22 cellular contexts compared by ENCODE assay signal in the genomic region with DNA sequence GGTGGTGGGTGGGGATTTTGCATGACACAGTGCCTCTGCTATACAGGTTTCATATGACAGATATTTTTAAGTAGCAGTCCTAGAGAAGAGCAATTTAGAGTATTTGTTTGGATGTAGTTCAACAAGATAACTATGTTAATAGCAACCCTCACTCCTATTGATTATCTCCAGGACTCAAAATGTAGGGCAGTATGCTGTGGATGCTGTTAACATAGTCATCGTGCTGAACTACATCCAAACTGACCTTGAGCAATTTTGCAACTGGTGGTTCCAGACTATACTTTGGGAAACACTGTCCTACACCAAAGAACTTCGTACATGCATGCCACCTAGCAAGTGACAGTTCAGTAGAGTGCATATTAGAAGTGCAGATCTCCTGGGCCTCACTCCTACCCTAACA.
"Had no signal": no experiment of that assay in that cellular context is flagged by ENCODE, and none has a peak within 500 bp of the region (broad histone marks: within the 10 kb centered on the region; RNA-seq: fewer than 3 reads in every experiment).

No MANE protein-coding gene starts in this region.

- H3K4me1 Mint-ChIP-seq: neural crest cell; stimulated activated memory B cell treated with anti-CD40 and anti-IgM and Interleukin-4, amounts not matched to agents 10 μg/mL and 1 μg/mL and 100 μg/mL, for 72 hours had no signal

- H3K9me3 Mint-ChIP-seq: endodermal cell; naive thymus-derived CD8-positive, alpha-beta T cell; neural crest cell; stimulated activated memory B cell treated with anti-CD40 and anti-IgM and Interleukin-4, amounts not matched to agents 10 μg/mL and 1 μg/mL and 100 μg/mL, for 72 hours; stimulated activated naive CD8-positive, alpha-beta T cell treated with anti-CD3 and anti-CD28 coated beads, Interleukin-15, Interleukin-2, amounts not matched to agents 100 ng/mL and 50 ng/mL, for 24 hours had no signal

- H3K27me3 Mint-ChIP-seq: progenitor cell of endocrine pancreas had no signal

- ATAC-seq: foreskin keratinocyte; mucosa of descending colon; naive thymus-derived CD8-positive, alpha-beta T cell; sciatic nerve; stimulated activated memory B cell treated with anti-CD40 and anti-IgM and Interleukin-4, amounts not matched to agents 10 μg/mL and 1 μg/mL and 100 μg/mL, for 72 hours had no signal

- H3K4me3 Mint-ChIP-seq: endodermal cell; naive thymus-derived CD8-positive, alpha-beta T cell; neural crest cell; stimulated activated memory B cell treated with anti-CD40 and anti-IgM and Interleukin-4, amounts not matched to agents 10 μg/mL and 1 μg/mL and 100 μg/mL, for 72 hours; stimulated activated naive CD8-positive, alpha-beta T cell treated with anti-CD3 and anti-CD28 coated beads, Interleukin-15, Interleukin-2, amounts not matched to agents 100 ng/mL and 50 ng/mL, for 24 hours had no signal

- H3K27ac Mint-ChIP-seq: endodermal cell; naive thymus-derived CD8-positive, alpha-beta T cell; progenitor cell of endocrine pancreas; stimulated activated memory B cell treated with anti-CD40 and anti-IgM and Interleukin-4, amounts not matched to agents 10 μg/mL and 1 μg/mL and 100 μg/mL, for 72 hours; stimulated activated naive CD8-positive, alpha-beta T cell treated with anti-CD3 and anti-CD28 coated beads, Interleukin-15, Interleukin-2, amounts not matched to agents 100 ng/mL and 50 ng/mL, for 24 hours had no signal

- H3K4me1 ChIP-seq: foreskin keratinocyte, pancreas, spleen, testis had no signal

- H3K27ac ChIP-seq: coronary artery, foreskin keratinocyte, pancreas, testis, tibial nerve had no signal

- H3K4me3 ChIP-seq: coronary artery, mucosa of descending colon, pancreas, spleen, testis, tibial nerve had no signal

- H3K9me3 ChIP-seq: mucosa of descending colon, pancreas, spleen, testis, tibial nerve had no signal

- DNase-seq: caudate nucleus; effector CD4-positive, alpha-beta T cell; endodermal cell; erythroblast; foreskin keratinocyte; islet precursor cell; mammary epithelial cell; mucosa of descending colon; naive thymus-derived CD8-positive, alpha-beta T cell; pancreas; spleen; stimulated activated CD4-positive, alpha-beta T cell treated with anti-CD3 and anti-CD28 coated beads, Interleukin-15, amount 100 ng/mL, for 24 hours; stimulated activated CD4-positive, alpha-beta T cell treated with anti-CD3 and anti-CD28 coated beads, Interleukin-1b, Interleukin-23, amount 100 ng/mL, for 48 hours; stimulated activated CD4-positive, alpha-beta T cell treated with anti-CD3 and anti-CD28 coated beads, Interleukin-4, amount 100 ng/mL, for 24 hours; testis had no signal

- H3K36me3 ChIP-seq: pancreas, spleen, tibial nerve had no signal

- H3K36me3 Mint-ChIP-seq: naive thymus-derived CD8-positive, alpha-beta T cell; stimulated activated memory B cell treated with anti-CD40 and anti-IgM and Interleukin-4, amounts not matched to agents 10 μg/mL and 1 μg/mL and 100 μg/mL, for 72 hours had no signal

- H3K27me3 ChIP-seq: foreskin keratinocyte, pancreas, spleen, testis, tibial nerve had no signal
